ENCODE assay signal across 16 cellular contexts in genomic region chr12:98896938-98897337, GRCh38.
DNase-seq lines count a peak whose midpoint lies in the region; ATAC-seq, FAIRE-seq and TF ChIP-seq lines count a peak whose summit lies in the region.
"Had no signal": no experiment of that assay in that cellular context is flagged by ENCODE, and none has a peak within 500 bp of the region (broad histone marks: within the 10 kb centered on the region; RNA-seq: fewer than 3 reads in every experiment).

No MANE protein-coding gene starts in this region.

- no peaks in the 10 kb centered on the region for H4K20me1 ChIP-seq in DND-41 (ENCODE audit: insufficient read depth, low read length)

- H3K27ac ChIP-seq in DND-41 (ENCODE audit: low read length): no peak overlapping the region
- no peak overlapping the region for H3K27ac ChIP-seq in aorta (ENCODE audit: low read depth in 1 of 2, low read length in 2 of 2)

- H3K4me2 ChIP-seq in DND-41 (ENCODE audit: insufficient read depth, low read length): no peak overlapping the region

- no peaks in the 10 kb centered on the region for H3K9me3 ChIP-seq in DND-41 (ENCODE audit: insufficient read depth, low read length, severe bottlenecking)
- H3K9me3 ChIP-seq in aorta (ENCODE audit: control insufficient read depth, low read length): no peaks in the 10 kb centered on the region

- DNase-seq in DND-41 (peak; percentile 8), bronchial epithelial cell (ENCODE audit: low read depth) (peak; percentile 5), lung microvascular endothelial cell (ENCODE audit: low read depth in 2 of 2) (peak; percentile 36 to 45), aorta (no peak)
- DNase-seq in activated effector memory CD4-positive, alpha-beta T cell treated with anti-CD3 and anti-CD28 coated beads, Interleukin-2, amount 50 U/mL, for 16 hours: no peak
- DNase-seq: activated CD4-positive, alpha-beta memory T cell treated with anti-CD3 and anti-CD28 coated beads, Interleukin-2, amount 10 ng/mL, durations not matched to agents 7 days and 5 days; activated naive CD8-positive, alpha-beta T cell treated with anti-CD3 and anti-CD28 coated beads, Interleukin-2, amount 50 U/mL, for 24 hours; glutamatergic neuron; kidney; NCI-H1092 treated with DMSO at 0.1 percent for 48 hours; NCI-H774; stimulated activated CD4-positive, alpha-beta T cell treated with anti-CD3 and anti-CD28 coated beads, Interleukin-4, amount 100 ng/mL, for 1 hour had no signal

- no peak for TF ChIP-seq CTCF in DND-41 (IDR thresholded peaks at IDR 0.05; ENCODE audit: borderline replicate concordance, extremely low read depth, low read length, poor library complexity, severe bottlenecking)
- TF ChIP-seq CTCF in bronchial epithelial cell (IDR thresholded peaks at IDR 0.05; ENCODE audit: insufficient read depth, low read length, severe bottlenecking): no peak

- H2AFZ ChIP-seq in DND-41 (ENCODE audit: low read depth, low read length): no peak overlapping the region

- TF ChIP-seq RAD21 in Ishikawa (IDR thresholded peaks at IDR 0.05; ENCODE audit: low read depth): no peak

- no peaks in the 10 kb centered on the region for H3K79me2 ChIP-seq in DND-41 (ENCODE audit: insufficient read depth, low read length)

- FAIRE-seq in bronchial epithelial cell (lab: Jason Lieb, UNC): peak; percentile 28
- FAIRE-seq: kidney had no signal

- H3K27me3 ChIP-seq in DND-41 (ENCODE audit: insufficient read depth, low read length, poor library complexity) (no peaks in the 10 kb centered on the region), bronchial epithelial cell (ENCODE audit: control insufficient read depth, insufficient read depth, low read length) (peaks cover 14% of the 10 kb centered on the region), aorta (ENCODE audit: control insufficient read depth in 1 of 2, insufficient read depth in 2 of 2, low read length in 1 of 2) (no peaks in the 10 kb centered on the region)

- no peak for ATAC-seq in DND-41 (ENCODE audit: insufficient read depth, low read depth)
- ATAC-seq in HG03280 (IDR thresholded peaks at IDR 0.05; ENCODE audit: unreplicated experiment): no peak
- no peak for ATAC-seq in HG02678 (IDR thresholded peaks at IDR 0.05; ENCODE audit: unreplicated experiment)
- no peak for ATAC-seq in aorta (ENCODE audit: low FRiP score)
- ATAC-seq: activated naive CD8-positive, alpha-beta T cell treated with anti-CD3 and anti-CD28 coated beads, Interleukin-2, amount 50 U/mL, for 24 hours; Panc1 had no signal

- H3K9ac ChIP-seq in DND-41 (ENCODE audit: low read depth, low read length): no peak overlapping the region

- 12 to 14% methylated on average over 3 of the region's 3 CpGs for WGBS in aorta, 2 donors

- no peak overlapping the region for H3K4me3 ChIP-seq in DND-41 (ENCODE audit: low read depth in 1 of 2, low read length in 2 of 2)
- no peak overlapping the region for H3K4me3 ChIP-seq in bronchial epithelial cell (ENCODE audit: low read depth, low read length)
- H3K4me3 ChIP-seq in aorta (ENCODE audit: low read length in 2 of 2): no peak overlapping the region

- H3K4me1 ChIP-seq in DND-41 (ENCODE audit: insufficient read depth, low read length) (no peaks in the 10 kb centered on the region), aorta (ENCODE audit: control insufficient read depth in 1 of 2, insufficient read depth in 2 of 2, low read length in 2 of 2) (no peaks in the 10 kb centered on the region)

- H3K36me3 ChIP-seq in DND-41 (ENCODE audit: insufficient read depth, low read length) (no peaks in the 10 kb centered on the region), bronchial epithelial cell (ENCODE audit: control insufficient read depth, insufficient read depth, low read length) (no peaks in the 10 kb centered on the region), aorta (ENCODE audit: control insufficient read depth in 1 of 2, insufficient read depth in 2 of 2, low read length in 1 of 2) (no peaks in the 10 kb centered on the region)

- no peak for TF ChIP-seq EP300 in Ishikawa (IDR thresholded peaks at IDR 0.05; ENCODE audit: borderline replicate concordance)

- intact Hi-C loops in aorta (cut with DNase I): no loop called here

TF ChIP-seq in Ishikawa, 13 proteins besides CTCF, POLR2A, EP300 and RAD21:
- TF ChIP-seq EGR1 (IDR thresholded peaks at IDR 0.05): no peak
- no peak for TF ChIP-seq TAF1 (IDR thresholded peaks at IDR 0.05; ENCODE audit: low read depth)
- peak; percentile 88 for TF ChIP-seq REST (IDR thresholded peaks at IDR 0.05; ENCODE audit: low read depth)
- TF ChIP-seq CREB1 (IDR thresholded peaks at IDR 0.05; ENCODE audit: low read depth): no peak
- no peak for TF ChIP-seq TEAD4 (IDR thresholded peaks at IDR 0.05)
- TF ChIP-seq NFIC (IDR thresholded peaks at IDR 0.05): no peak
- TF ChIP-seq FOXM1 (IDR thresholded peaks at IDR 0.05; ENCODE audit: borderline replicate concordance, low read depth): no peak
TF ChIP-seq in Ishikawa: peak in this region for 1.

Comparison
In these comparisons a context has a peak if more than half of its experiments do, and no peak if none do; other contexts are left out.
1. DNase-seq: peak in DND-41 (single experiment), bronchial epithelial cell (single experiment) and lung microvascular endothelial cell (2 of 2); none in activated effector memory CD4-positive, alpha-beta T cell treated with anti-CD3 and anti-CD28 coated beads, Interleukin-2, amount 50 U/mL, for 16 hours (single experiment) and aorta (0 of 2).